ENCODE assay signal across 8 cellular contexts in genomic region chr20:33373735-33374605, GRCh38. TPM values are rescaled to one million over a fixed set of nuclear protein-coding genes. Genes with fewer than 3 reads are reported as not detected.
DNase-seq lines count a peak whose midpoint lies in the region; ATAC-seq and TF ChIP-seq lines count a peak whose summit lies in the region.

No MANE protein-coding gene starts in this region.

- H3K4me1 ChIP-seq in adrenal gland (replicated peaks in 1 of 2) = no peaks in the 10 kb centered on the region

- H3K36me3 ChIP-seq in adrenal gland (replicated peaks in 1 of 2) = peaks cover 0 to 40% of the 10 kb centered on the region in 2 donors

- TF ChIP-seq CTCF in fibroblast of villous mesenchyme (IDR thresholded peaks at IDR 0.05; ENCODE audit: insufficient read depth, low read depth, low read length) = no peak
- TF ChIP-seq CTCF in adrenal gland (IDR thresholded peaks at IDR 0.05) = no peak

- H3K9me3 ChIP-seq in adrenal gland (replicated peaks in 1 of 3) = no peaks in the 10 kb centered on the region

- DNase-seq in SIG-M5 treated with dmso at 0.1 percent for 504 hours (lab: John Stamatoyannopoulos, UW; ENCODE audit: unreplicated experiment) (peak; percentile 67), SIG-M5 (lab: John Stamatoyannopoulos, UW) (no peak), SHP77 treated with DMSO at 0.1 percent for 48 hours (lab: John Stamatoyannopoulos, UW) (peak; percentile 92), fibroblast of villous mesenchyme (ENCODE audit: low read depth) (peak; percentile 89), ureter (ENCODE audit: low spot score) (peak; percentile 46), globus pallidus (ENCODE audit: low spot score) (no peak), adrenal gland (no peak)

- H3K27me3 ChIP-seq in adrenal gland = no peaks in the 10 kb centered on the region

- H3K27ac ChIP-seq in adrenal gland = no peak overlapping the region

- TF ChIP-seq POLR2A in adrenal gland (IDR thresholded peaks at IDR 0.05) = no peak

- intact Hi-C loops in adrenal gland (cut with DNase I) = no loop called here

- no peak overlapping the region for H3K4me3 ChIP-seq in fibroblast of villous mesenchyme (ENCODE audit: low read depth, low read length)
- H3K4me3 ChIP-seq in adrenal gland = no peak overlapping the region

- 87 to 94% (median 91%) methylated on average over 4 of the region's 4 CpGs for WGBS in adrenal gland, 4 donors

- ATAC-seq in GM21528 (IDR thresholded peaks at IDR 0.05; ENCODE audit: low FRiP score, unreplicated experiment) = no peak

RNA-seq across cellular contexts. Expression of gene CDK5RAP1, which starts 27.3 kb away (rescaled TPM):
- total RNA-seq in fibroblast of villous mesenchyme (19.3 and 22.5 TPM in 2 replicates), ureter (24.9 TPM), adrenal gland (10 to 100 TPM; 11.3 to 38.8 (median 22.8) TPM)
- polyA plus RNA-seq in adrenal gland = 100 to 1,000 TPM in 1 of 3 donors, 10 to 100 TPM in 2; 30.4 to 134 (median 67.8) TPM

Comparison
In these comparisons a context has a peak if more than half of its experiments do, and no peak if none do; other contexts are left out.
1. DNase-seq: peak in SIG-M5 treated with dmso at 0.1 percent for 504 hours (single experiment), SHP77 treated with DMSO at 0.1 percent for 48 hours (single experiment), fibroblast of villous mesenchyme (single experiment) and ureter (single experiment); none in SIG-M5 (single experiment), globus pallidus (single experiment) and adrenal gland (0 of 7).